1 cellular context compared by ENCODE assay signal in the genomic region with DNA sequence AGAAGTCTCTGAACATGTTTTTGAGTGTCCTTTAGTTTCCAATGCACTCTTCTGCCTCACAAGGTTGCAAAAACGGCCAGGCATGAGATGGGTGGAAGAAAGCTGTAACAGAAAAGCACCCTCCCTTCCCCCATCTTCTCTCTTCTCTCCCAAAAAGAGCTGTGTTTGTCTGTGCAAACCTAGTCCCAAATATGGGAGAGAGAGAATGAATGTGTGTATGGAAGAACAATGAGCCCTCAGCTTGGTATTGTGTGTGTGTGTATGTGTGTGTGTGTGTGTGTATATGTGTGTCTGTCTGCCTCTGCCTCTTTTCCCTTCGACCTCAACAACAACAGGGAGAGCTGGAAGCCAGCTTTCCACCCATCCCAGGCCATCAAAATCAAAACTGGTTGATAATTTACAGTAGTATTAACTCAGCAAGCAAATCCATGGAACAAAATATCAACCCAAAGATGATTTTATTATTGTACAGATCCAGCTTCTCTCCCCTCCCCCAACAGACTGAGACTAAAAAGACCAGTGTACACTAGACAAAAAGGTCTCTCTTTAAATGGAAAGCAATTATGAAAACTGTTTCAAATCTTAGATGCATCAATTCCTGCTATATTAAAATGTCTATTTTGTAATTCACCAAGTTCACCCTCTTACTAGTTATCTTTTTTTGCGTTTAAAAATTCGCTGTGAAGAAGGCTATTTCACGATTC.
TF ChIP-seq lines count a peak whose summit lies in the region.

No MANE protein-coding gene starts in this region.

TF ChIP-seq in GM23338, 12 proteins besides CTCF, POLR2A, EP300 and RAD21 (continued from another document):
- TF ChIP-seq, protein P1, sequence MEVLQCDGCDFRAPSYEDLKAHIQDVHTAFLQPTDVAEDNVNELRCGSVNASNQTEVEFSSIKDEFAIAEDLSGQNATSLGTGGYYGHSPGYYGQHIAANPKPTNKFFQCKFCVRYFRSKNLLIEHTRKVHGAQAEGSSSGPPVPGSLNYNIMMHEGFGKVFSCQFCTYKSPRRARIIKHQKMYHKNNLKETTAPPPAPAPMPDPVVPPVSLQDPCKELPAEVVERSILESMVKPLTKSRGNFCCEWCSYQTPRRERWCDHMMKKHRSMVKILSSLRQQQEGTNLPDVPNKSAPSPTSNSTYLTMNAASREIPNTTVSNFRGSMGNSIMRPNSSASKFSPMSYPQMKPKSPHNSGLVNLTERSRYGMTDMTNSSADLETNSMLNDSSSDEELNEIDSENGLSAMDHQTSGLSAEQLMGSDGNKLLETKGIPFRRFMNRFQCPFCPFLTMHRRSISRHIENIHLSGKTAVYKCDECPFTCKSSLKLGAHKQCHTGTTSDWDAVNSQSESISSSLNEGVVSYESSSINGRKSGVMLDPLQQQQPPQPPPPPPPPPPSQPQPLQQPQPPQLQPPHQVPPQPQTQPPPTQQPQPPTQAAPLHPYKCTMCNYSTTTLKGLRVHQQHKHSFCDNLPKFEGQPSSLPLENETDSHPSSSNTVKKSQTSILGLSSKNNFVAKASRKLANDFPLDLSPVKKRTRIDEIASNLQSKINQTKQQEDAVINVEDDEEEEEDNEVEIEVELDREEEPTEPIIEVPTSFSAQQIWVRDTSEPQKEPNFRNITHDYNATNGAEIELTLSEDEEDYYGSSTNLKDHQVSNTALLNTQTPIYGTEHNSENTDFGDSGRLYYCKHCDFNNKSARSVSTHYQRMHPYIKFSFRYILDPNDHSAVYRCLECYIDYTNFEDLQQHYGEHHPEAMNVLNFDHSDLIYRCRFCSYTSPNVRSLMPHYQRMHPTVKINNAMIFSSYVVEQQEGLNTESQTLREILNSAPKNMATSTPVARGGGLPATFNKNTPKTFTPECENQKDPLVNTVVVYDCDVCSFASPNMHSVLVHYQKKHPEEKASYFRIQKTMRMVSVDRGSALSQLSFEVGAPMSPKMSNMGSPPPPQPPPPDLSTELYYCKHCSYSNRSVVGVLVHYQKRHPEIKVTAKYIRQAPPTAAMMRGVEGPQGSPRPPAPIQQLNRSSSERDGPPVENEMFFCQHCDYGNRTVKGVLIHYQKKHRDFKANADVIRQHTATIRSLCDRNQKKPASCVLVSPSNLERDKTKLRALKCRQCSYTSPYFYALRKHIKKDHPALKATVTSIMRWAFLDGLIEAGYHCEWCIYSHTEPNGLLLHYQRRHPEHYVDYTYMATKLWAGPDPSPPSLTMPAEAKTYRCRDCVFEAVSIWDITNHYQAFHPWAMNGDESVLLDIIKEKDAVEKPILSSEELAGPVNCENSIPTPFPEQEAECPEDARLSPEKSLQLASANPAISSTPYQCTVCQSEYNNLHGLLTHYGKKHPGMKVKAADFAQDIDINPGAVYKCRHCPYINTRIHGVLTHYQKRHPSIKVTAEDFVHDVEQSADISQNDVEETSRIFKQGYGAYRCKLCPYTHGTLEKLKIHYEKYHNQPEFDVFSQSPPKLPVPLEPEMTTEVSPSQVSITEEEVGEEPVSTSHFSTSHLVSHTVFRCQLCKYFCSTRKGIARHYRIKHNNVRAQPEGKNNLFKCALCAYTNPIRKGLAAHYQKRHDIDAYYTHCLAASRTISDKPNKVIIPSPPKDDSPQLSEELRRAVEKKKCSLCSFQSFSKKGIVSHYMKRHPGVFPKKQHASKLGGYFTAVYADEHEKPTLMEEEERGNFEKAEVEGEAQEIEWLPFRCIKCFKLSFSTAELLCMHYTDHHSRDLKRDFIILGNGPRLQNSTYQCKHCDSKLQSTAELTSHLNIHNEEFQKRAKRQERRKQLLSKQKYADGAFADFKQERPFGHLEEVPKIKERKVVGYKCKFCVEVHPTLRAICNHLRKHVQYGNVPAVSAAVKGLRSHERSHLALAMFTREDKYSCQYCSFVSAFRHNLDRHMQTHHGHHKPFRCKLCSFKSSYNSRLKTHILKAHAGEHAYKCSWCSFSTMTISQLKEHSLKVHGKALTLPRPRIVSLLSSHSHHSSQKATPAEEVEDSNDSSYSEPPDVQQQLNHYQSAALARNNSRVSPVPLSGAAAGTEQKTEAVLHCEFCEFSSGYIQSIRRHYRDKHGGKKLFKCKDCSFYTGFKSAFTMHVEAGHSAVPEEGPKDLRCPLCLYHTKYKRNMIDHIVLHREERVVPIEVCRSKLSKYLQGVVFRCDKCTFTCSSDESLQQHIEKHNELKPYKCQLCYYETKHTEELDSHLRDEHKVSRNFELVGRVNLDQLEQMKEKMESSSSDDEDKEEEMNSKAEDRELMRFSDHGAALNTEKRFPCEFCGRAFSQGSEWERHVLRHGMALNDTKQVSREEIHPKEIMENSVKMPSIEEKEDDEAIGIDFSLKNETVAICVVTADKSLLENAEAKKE (CRISPR knock-in tag; IDR thresholded peaks at IDR 0.05), result no peak
- no peak for TF ChIP-seq EZH2 (IDR thresholded peaks at IDR 0.05; ENCODE audit: low read depth, unreplicated experiment)
- no peak for TF ChIP-seq JUNB (IDR thresholded peaks at IDR 0.05; ENCODE audit: unreplicated experiment)
- TF ChIP-seq EZH2phosphoT487 (IDR thresholded peaks at IDR 0.05; ENCODE audit: unreplicated experiment), result no peak
- no peak for TF ChIP-seq POLR2AphosphoS5 (IDR thresholded peaks at IDR 0.05; ENCODE audit: low read depth)
- TF ChIP-seq, protein P2, sequence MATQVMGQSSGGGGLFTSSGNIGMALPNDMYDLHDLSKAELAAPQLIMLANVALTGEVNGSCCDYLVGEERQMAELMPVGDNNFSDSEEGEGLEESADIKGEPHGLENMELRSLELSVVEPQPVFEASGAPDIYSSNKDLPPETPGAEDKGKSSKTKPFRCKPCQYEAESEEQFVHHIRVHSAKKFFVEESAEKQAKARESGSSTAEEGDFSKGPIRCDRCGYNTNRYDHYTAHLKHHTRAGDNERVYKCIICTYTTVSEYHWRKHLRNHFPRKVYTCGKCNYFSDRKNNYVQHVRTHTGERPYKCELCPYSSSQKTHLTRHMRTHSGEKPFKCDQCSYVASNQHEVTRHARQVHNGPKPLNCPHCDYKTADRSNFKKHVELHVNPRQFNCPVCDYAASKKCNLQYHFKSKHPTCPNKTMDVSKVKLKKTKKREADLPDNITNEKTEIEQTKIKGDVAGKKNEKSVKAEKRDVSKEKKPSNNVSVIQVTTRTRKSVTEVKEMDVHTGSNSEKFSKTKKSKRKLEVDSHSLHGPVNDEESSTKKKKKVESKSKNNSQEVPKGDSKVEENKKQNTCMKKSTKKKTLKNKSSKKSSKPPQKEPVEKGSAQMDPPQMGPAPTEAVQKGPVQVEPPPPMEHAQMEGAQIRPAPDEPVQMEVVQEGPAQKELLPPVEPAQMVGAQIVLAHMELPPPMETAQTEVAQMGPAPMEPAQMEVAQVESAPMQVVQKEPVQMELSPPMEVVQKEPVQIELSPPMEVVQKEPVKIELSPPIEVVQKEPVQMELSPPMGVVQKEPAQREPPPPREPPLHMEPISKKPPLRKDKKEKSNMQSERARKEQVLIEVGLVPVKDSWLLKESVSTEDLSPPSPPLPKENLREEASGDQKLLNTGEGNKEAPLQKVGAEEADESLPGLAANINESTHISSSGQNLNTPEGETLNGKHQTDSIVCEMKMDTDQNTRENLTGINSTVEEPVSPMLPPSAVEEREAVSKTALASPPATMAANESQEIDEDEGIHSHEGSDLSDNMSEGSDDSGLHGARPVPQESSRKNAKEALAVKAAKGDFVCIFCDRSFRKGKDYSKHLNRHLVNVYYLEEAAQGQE (IDR thresholded peaks at IDR 0.05; ENCODE audit: unreplicated experiment), result no peak
- no peak for TF ChIP-seq ZNF114 (CRISPR knock-in tag; IDR thresholded peaks at IDR 0.05)
